8 cellular contexts compared by ENCODE assay signal in the genomic region with DNA sequence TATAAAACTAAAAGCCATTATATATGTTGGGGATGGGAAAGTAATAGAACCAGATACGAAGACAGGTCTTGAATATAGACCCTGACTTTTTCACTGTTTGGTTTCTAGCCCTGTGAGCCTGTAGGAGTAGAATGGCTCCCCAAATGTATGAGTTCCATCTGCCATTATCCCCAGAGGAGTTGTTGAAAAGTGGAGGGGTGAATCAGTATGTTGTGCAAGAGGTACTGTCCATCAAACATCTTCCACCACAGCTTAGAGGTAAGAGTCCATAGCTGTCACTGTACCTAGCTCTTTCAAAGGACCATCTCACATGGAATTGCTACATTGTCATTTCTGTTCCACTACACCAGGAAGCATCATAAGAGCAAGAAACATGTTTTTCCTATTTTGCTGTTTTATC. TPM values are rescaled to one million over a fixed set of nuclear protein-coding genes. Genes with fewer than 3 reads are reported as not detected.
DNase-seq lines count a peak whose midpoint lies in the region; ATAC-seq, FAIRE-seq and TF ChIP-seq lines count a peak whose summit lies in the region.

No MANE protein-coding gene starts in this region.

- TF ChIP-seq CTCF in RWPE2 (IDR thresholded peaks at IDR 0.05; ENCODE audit: poor library complexity, severe bottlenecking) (no peak), esophagus muscularis mucosa (IDR thresholded peaks at IDR 0.05) (no peak), spleen (IDR thresholded peaks at IDR 0.05 in 8 of 11, conservative IDR thresholded peaks at IDR 0.05 in 3 of 11) (no peak), prostate gland (IDR thresholded peaks at IDR 0.05) (no peak)

- peak overlapping the region; percentile 88 for H3K27ac ChIP-seq in RWPE2 (ENCODE audit: poor library complexity, severe bottlenecking)
- peak overlapping the region in 1 of 4 donors; percentile 92 for H3K27ac ChIP-seq in esophagus muscularis mucosa (replicated peaks in 1 of 4)
- peak overlapping the region in 7 of 8 donors; percentile 97 to 99 (median 98) for H3K27ac ChIP-seq in spleen
- H3K27ac ChIP-seq in prostate gland: no peak overlapping the region

- H3K36me3 Mint-ChIP-seq in activated CD4-positive, alpha-beta T cell treated with anti-CD3 and anti-CD28 coated beads, Interleukin-2, amount 10 ng/mL, durations not matched to agents 7 days and 5 days (ENCODE audit: low read depth): peaks cover 54% of the 10 kb centered on the region

- TF ChIP-seq POLR2A in esophagus muscularis mucosa (IDR thresholded peaks at IDR 0.05; ENCODE audit: low read depth): no peak
- no peak for TF ChIP-seq POLR2A in spleen (IDR thresholded peaks at IDR 0.05)
- TF ChIP-seq POLR2A in prostate gland (IDR thresholded peaks at IDR 0.05): no peak

- no peak for TF ChIP-seq EP300 in esophagus muscularis mucosa (IDR thresholded peaks at IDR 0.05)

- no peaks in the 10 kb centered on the region for H3K27me3 ChIP-seq in RWPE2 (ENCODE audit: insufficient read depth, poor library complexity, severe bottlenecking)
- H3K27me3 ChIP-seq in esophagus muscularis mucosa: no peaks in the 10 kb centered on the region
- H3K27me3 ChIP-seq in spleen (replicated peaks in 1 of 7): no peaks in the 10 kb centered on the region
- H3K27me3 ChIP-seq in prostate gland (replicated peaks; ENCODE audit: insufficient read depth): no peaks in the 10 kb centered on the region

- no peak for FAIRE-seq in HTR-8/SVneo (lab: Jason Lieb, UNC)

- WGBS in esophagus muscularis mucosa: 50% methylated on average over 1 of the region's 1 CpG
- 61 to 81% (median 64%) methylated on average over 1 of the region's 1 CpG for WGBS in spleen, 5 donors
- WGBS in prostate gland: 26% methylated on average over 1 of the region's 1 CpG

- ATAC-seq in RWPE2 (ENCODE audit: low read depth) (no peak), HG02938 (IDR thresholded peaks at IDR 0.05; ENCODE audit: unreplicated experiment) (no peak)

- peaks cover 66% of the 10 kb centered on the region for H3K36me3 ChIP-seq in RWPE2 (ENCODE audit: low read depth)
- peaks cover 10 to 57% (median 48%) of the 10 kb centered on the region in 4 donors for H3K36me3 ChIP-seq in esophagus muscularis mucosa
- peaks cover 0 to 67% (median 30%) of the 10 kb centered on the region in 6 donors for H3K36me3 ChIP-seq in spleen
- no peaks in the 10 kb centered on the region for H3K36me3 ChIP-seq in prostate gland

- POLR2A ChIA-PET in activated CD4-positive, alpha-beta T cell treated with anti-CD3 and anti-CD28 coated beads, Interleukin-2, amount 10 ng/mL, durations not matched to agents 7 days and 5 days (lab: Charles Lee): interaction anchor here (0.8 to 1.8 kb wide), 2 partner anchors 39 to 168 kb away, joined by 3 to 4 read pairs; a partner anchor contains a TSS

- H3K4me3 ChIP-seq in RWPE2 (ENCODE audit: severe bottlenecking) (peak overlapping the region; percentile 48), esophagus muscularis mucosa (peak overlapping the region in 3 of 4 donors; percentile 9 to 85 (median 77)), spleen (peak overlapping the region in 7 of 8 donors; percentile 60 to 81 (median 78)), prostate gland (no peak overlapping the region)

- H3K4me3 Mint-ChIP-seq in activated CD4-positive, alpha-beta T cell treated with anti-CD3 and anti-CD28 coated beads, Interleukin-2, amount 10 ng/mL, durations not matched to agents 7 days and 5 days: peak overlapping the region; percentile 89

- H3K9me3 ChIP-seq in RWPE2 (ENCODE audit: severe bottlenecking): no peaks in the 10 kb centered on the region
- H3K9me3 ChIP-seq in esophagus muscularis mucosa: no peaks in the 10 kb centered on the region
- no peaks in the 10 kb centered on the region for H3K9me3 ChIP-seq in spleen
- no peaks in the 10 kb centered on the region for H3K9me3 ChIP-seq in prostate gland

- H3K9me3 Mint-ChIP-seq in activated CD4-positive, alpha-beta T cell treated with anti-CD3 and anti-CD28 coated beads, Interleukin-2, amount 10 ng/mL, durations not matched to agents 7 days and 5 days: no peaks in the 10 kb centered on the region

- peaks cover 40% of the 10 kb centered on the region for H3K4me1 Mint-ChIP-seq in activated CD4-positive, alpha-beta T cell treated with anti-CD3 and anti-CD28 coated beads, Interleukin-2, amount 10 ng/mL, durations not matched to agents 7 days and 5 days

- CTCF ChIA-PET in activated CD4-positive, alpha-beta T cell treated with anti-CD3 and anti-CD28 coated beads, Interleukin-2, amount 10 ng/mL, durations not matched to agents 7 days and 5 days (lab: Charles Lee): interaction anchor here (0.5 to 2.4 kb wide), 4 partner anchors 11 to 46 kb away, joined by 4 to 8 read pairs (median 6); no protein-coding TSS in a partner anchor

- H3K27me3 Mint-ChIP-seq in activated CD4-positive, alpha-beta T cell treated with anti-CD3 and anti-CD28 coated beads, Interleukin-2, amount 10 ng/mL, durations not matched to agents 7 days and 5 days: no peaks in the 10 kb centered on the region

- H3K4me1 ChIP-seq in RWPE2 (ENCODE audit: insufficient read depth, poor library complexity, severe bottlenecking) (peaks cover 13% of the 10 kb centered on the region), esophagus muscularis mucosa (peaks cover 22 to 36% (median 26%) of the 10 kb centered on the region in 4 donors), spleen (peaks cover 21 to 54% (median 31%) of the 10 kb centered on the region in 6 donors), prostate gland (replicated peaks) (no peaks in the 10 kb centered on the region)

- intact Hi-C loops in esophagus muscularis mucosa (cut with DNase I) (loop anchor here (2.0 kb wide), 1 partner anchor 38 kb away; no protein-coding TSS in a partner anchor), spleen (cut with DNase I; ENCODE audit: low total_unique reads) (no loop called here), prostate gland (cut with DNase I) (loop anchor here (5.0 kb wide), 1 partner anchor 43 kb away; a partner anchor contains a TSS)

- no peak for DNase-seq in activated CD4-positive, alpha-beta T cell treated with anti-CD3 and anti-CD28 coated beads, Interleukin-2, amount 10 ng/mL, durations not matched to agents 7 days and 5 days
- DNase-seq in activated CD4-positive, alpha-beta T cell treated with anti-CD3 and anti-CD28 coated beads, Interleukin-2, amount 50 U/mL, for 1 hour: no peak
- DNase-seq in RWPE2 (ENCODE audit: low spot score) (no peak), esophagus muscularis mucosa (ENCODE audit: extremely low spot score) (no peak), spleen (no peak), prostate gland (ENCODE audit: low spot score) (no peak), HTR-8/SVneo (ENCODE audit: insufficient read length, low spot score) (no peak)

- H3K27ac Mint-ChIP-seq in activated CD4-positive, alpha-beta T cell treated with anti-CD3 and anti-CD28 coated beads, Interleukin-2, amount 10 ng/mL, durations not matched to agents 7 days and 5 days: peak overlapping the region; percentile 97

RNA-seq across cellular contexts. Expression of a gene that starts 1.1 kb away (rescaled TPM):
- total RNA-seq in activated CD4-positive, alpha-beta T cell treated with anti-CD3 and anti-CD28 coated beads, Interleukin-2, amount 10 ng/mL, durations not matched to agents 7 days and 5 days: 100 to 1,000 TPM; 191 to 202 TPM
- total RNA-seq in esophagus muscularis mucosa (10 to 100 TPM; 13.9 to 26.1 (median 24.7) TPM), spleen (10 to 100 TPM; 29.9 to 49.2 (median 39.6) TPM), prostate gland (10 to 100 TPM; 86.7 to 99.0 TPM)
- 10 to 100 TPM; 12.0 to 14.1 (median 14.0) TPM for polyA plus RNA-seq in spleen

RNA-seq across cellular contexts. Expression of a gene that starts 1.9 kb away (rescaled TPM):
- total RNA-seq in activated CD4-positive, alpha-beta T cell treated with anti-CD3 and anti-CD28 coated beads, Interleukin-2, amount 10 ng/mL, durations not matched to agents 7 days and 5 days: 100 to 1,000 TPM; 212 to 241 TPM
- total RNA-seq in esophagus muscularis mucosa: 100 to 1,000 TPM in 1 of 4 donors, 10 to 100 TPM in 3; 62.3 to 105 (median 81.3) TPM
- 10 to 100 TPM; 34.0 to 94.0 (median 89.3) TPM for total RNA-seq in spleen
- 100 to 1,000 TPM in 2 of 3 donors, 10 to 100 TPM in 1; 73.4 to 137 (median 109) TPM for polyA plus RNA-seq in spleen
- 10 to 100 TPM; 70.3 to 80.2 TPM for total RNA-seq in prostate gland

RNA-seq across cellular contexts. Expression of a gene that starts 24.5 kb away (rescaled TPM):
- 10 to 100 TPM; 61.4 to 73.4 TPM for total RNA-seq in activated CD4-positive, alpha-beta T cell treated with anti-CD3 and anti-CD28 coated beads, Interleukin-2, amount 10 ng/mL, durations not matched to agents 7 days and 5 days
- 1 to 10 TPM; 4.5 to 8.7 (median 6.7) TPM for total RNA-seq in esophagus muscularis mucosa
- 10 to 100 TPM; 18.5 to 32.5 (median 24.2) TPM for total RNA-seq in spleen
- polyA plus RNA-seq in spleen: 10 to 100 TPM; 11.0 to 20.7 (median 17.9) TPM
- 1 to 10 TPM; 6.3 to 8.5 TPM for total RNA-seq in prostate gland

RNA-seq across cellular contexts. Expression of a gene that starts 39.3 kb away (rescaled TPM):
- 1,000 to 10,000 TPM; 4,459 to 4,958 TPM for total RNA-seq in activated CD4-positive, alpha-beta T cell treated with anti-CD3 and anti-CD28 coated beads, Interleukin-2, amount 10 ng/mL, durations not matched to agents 7 days and 5 days
- 1,000 to 10,000 TPM; 2,279 to 3,578 (median 2,742) TPM for total RNA-seq in esophagus muscularis mucosa
- 1,000 to 10,000 TPM in 5 of 7 donors, 100 to 1,000 TPM in 2; 998 to 1,580 (median 1,404) TPM for total RNA-seq in spleen
- 1,000 to 10,000 TPM; 1,133 to 1,680 (median 1,180) TPM for polyA plus RNA-seq in spleen
- total RNA-seq in prostate gland: 1,000 to 10,000 TPM; 1,469 to 2,105 TPM

RNA-seq across cellular contexts. Expression of a gene that starts 43.1 kb away (rescaled TPM):
- 10 to 100 TPM; 45.8 to 47.9 TPM for total RNA-seq in activated CD4-positive, alpha-beta T cell treated with anti-CD3 and anti-CD28 coated beads, Interleukin-2, amount 10 ng/mL, durations not matched to agents 7 days and 5 days
- 10 to 100 TPM; 12.4 to 25.8 (median 22.5) TPM for total RNA-seq in esophagus muscularis mucosa
- 10 to 100 TPM; 35.6 to 50.1 (median 42.0) TPM for total RNA-seq in spleen
- 10 to 100 TPM; 15.0 to 17.1 (median 15.9) TPM for polyA plus RNA-seq in spleen
- 10 to 100 TPM; 31.6 to 39.9 TPM for total RNA-seq in prostate gland

Comparison
In these comparisons a context has a peak if more than half of its experiments do, and no peak if none do; other contexts are left out.
1. H3K27ac ChIP-seq: peak in RWPE2 (single experiment) and spleen (7 of 8); none in prostate gland (0 of 2).
2. H3K4me3 ChIP-seq: peak in RWPE2 (single experiment), esophagus muscularis mucosa (3 of 4) and spleen (7 of 8); none in prostate gland (0 of 2).